ENCODE assay signal across 2 cellular contexts in the genomic region with DNA sequence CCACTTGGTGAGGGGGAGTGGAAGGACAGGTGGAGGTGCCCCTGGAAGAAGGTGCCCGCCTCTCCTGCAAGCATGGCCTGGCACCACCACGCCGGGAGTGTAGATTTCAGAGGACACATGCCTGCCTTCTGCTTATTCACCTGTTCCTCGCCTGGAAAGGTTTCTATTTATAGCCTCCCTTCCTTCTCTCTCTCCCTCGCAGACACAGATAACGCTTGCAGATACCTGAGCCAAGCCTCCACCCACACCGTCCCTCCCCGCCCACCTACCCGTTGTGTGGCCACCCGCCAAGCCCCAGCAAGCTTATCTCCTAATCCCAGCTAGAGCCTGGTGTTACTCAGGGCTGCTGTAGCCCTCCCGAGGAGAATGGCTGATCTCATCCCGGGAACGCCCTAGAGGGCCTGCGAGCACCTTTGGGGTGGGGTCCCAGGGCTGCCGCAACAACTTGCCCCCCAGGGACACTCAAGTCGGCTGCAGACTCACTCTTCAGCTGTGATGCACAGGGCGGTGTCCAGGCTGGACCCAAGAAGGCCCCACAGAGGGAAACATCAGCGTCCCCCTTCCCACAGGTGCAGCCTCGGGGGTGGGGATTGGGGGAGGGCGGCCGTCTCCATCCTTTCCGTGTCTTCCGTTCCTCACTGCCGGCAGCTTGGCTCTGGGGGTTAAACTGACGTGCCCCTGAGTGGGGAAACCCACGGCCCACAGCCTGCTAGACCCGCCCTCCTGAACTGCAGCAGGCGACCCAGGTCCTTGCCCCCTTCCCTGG.
TF ChIP-seq lines count a peak whose summit lies in the region.

No MANE protein-coding gene starts in this region.

TF ChIP-seq in HEK293, 187 proteins besides CTCF, POLR2A, EP300 and RAD21 (continues in another document):
- TF ChIP-seq, protein P1, sequence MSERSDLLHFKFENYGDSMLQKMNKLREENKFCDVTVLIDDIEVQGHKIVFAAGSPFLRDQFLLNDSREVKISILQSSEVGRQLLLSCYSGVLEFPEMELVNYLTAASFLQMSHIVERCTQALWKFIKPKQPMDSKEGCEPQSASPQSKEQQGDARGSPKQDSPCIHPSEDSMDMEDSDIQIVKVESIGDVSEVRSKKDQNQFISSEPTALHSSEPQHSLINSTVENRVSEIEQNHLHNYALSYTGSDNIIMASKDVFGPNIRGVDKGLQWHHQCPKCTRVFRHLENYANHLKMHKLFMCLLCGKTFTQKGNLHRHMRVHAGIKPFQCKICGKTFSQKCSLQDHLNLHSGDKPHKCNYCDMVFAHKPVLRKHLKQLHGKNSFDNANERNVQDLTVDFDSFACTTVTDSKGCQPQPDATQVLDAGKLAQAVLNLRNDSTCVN (tag by site-specific recombination; optimal IDR thresholded peaks at IDR 0.05): peak; percentile 10
- peak; percentile 57; the same call in 1 of the 2 replicates for TF ChIP-seq SP2 (tag by site-specific recombination; IDR thresholded peaks at IDR 0.05)
- TF ChIP-seq ZNF174 (tag by site-specific recombination; IDR thresholded peaks at IDR 0.05): no peak
- peak; percentile 74 for TF ChIP-seq IKZF3 (tag by site-specific recombination; IDR thresholded peaks at IDR 0.05)
- TF ChIP-seq ZBTB8A (tag by site-specific recombination; IDR thresholded peaks at IDR 0.05): peak; percentile 47; the same call in 1 of the 2 replicates
- 0 out of 2 replicates have a peak, but pooled peaks have one; percentile 17 for TF ChIP-seq ZNF843 (tag by site-specific recombination; IDR thresholded peaks at IDR 0.05)
- TF ChIP-seq KLF7 (tag by site-specific recombination; IDR thresholded peaks at IDR 0.05; ENCODE audit: borderline replicate concordance): peak; percentile 86
- 0 out of 2 replicates have a peak, but pooled peaks have one; percentile 27 for TF ChIP-seq ZXDB (tag by site-specific recombination; IDR thresholded peaks at IDR 0.05)
- TF ChIP-seq ZIC2 (tag by site-specific recombination; IDR thresholded peaks at IDR 0.05): peak; percentile 99
- TF ChIP-seq TCF7L2 (IDR thresholded peaks at IDR 0.05; ENCODE audit: borderline replicate concordance, low read depth, low read length): no peak
- peak; percentile 97 for TF ChIP-seq ZFHX2 (tag by site-specific recombination; conservative IDR thresholded peaks at IDR 0.05)
- peak; percentile 65 for TF ChIP-seq KLF16 (tag by site-specific recombination; IDR thresholded peaks at IDR 0.05)
- peak; percentile 29; the same call in 1 of the 2 replicates for TF ChIP-seq ZNF629 (tag by site-specific recombination; IDR thresholded peaks at IDR 0.05)
- TF ChIP-seq OVOL3 (tag by site-specific recombination; IDR thresholded peaks at IDR 0.05): no peak
- no peak for TF ChIP-seq ZNF248 (tag by site-specific recombination; IDR thresholded peaks at IDR 0.05)
- peak; percentile 71 for TF ChIP-seq GLIS2 (tag by site-specific recombination; IDR thresholded peaks at IDR 0.05)
- TF ChIP-seq, protein P2, sequence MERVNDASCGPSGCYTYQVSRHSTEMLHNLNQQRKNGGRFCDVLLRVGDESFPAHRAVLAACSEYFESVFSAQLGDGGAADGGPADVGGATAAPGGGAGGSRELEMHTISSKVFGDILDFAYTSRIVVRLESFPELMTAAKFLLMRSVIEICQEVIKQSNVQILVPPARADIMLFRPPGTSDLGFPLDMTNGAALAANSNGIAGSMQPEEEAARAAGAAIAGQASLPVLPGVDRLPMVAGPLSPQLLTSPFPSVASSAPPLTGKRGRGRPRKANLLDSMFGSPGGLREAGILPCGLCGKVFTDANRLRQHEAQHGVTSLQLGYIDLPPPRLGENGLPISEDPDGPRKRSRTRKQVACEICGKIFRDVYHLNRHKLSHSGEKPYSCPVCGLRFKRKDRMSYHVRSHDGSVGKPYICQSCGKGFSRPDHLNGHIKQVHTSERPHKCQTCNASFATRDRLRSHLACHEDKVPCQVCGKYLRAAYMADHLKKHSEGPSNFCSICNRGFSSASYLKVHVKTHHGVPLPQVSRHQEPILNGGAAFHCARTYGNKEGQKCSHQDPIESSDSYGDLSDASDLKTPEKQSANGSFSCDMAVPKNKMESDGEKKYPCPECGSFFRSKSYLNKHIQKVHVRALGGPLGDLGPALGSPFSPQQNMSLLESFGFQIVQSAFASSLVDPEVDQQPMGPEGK (tag by site-specific recombination; IDR thresholded peaks at IDR 0.05): peak; percentile 96
- peak; percentile 63; the same call in 1 of the 2 replicates for TF ChIP-seq SP7 (tag by site-specific recombination; IDR thresholded peaks at IDR 0.05)
- no peak for TF ChIP-seq ZNF48 (tag by site-specific recombination; IDR thresholded peaks at IDR 0.05)
- TF ChIP-seq, protein P3, sequence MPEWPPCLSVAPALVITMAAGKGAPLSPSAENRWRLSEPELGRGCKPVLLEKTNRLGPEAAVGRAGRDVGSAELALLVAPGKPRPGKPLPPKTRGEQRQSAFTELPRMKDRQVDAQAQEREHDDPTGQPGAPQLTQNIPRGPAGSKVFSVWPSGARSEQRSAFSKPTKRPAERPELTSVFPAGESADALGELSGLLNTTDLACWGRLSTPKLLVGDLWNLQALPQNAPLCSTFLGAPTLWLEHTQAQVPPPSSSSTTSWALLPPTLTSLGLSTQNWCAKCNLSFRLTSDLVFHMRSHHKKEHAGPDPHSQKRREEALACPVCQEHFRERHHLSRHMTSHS (tag by site-specific recombination; IDR thresholded peaks at IDR 0.05): no peak
- peak; percentile 99 for TF ChIP-seq KLF1 (tag by site-specific recombination; IDR thresholded peaks at IDR 0.05)
- peak; percentile 97 for TF ChIP-seq EGR2 (tag by site-specific recombination; IDR thresholded peaks at IDR 0.05; ENCODE audit: low read depth)
- TF ChIP-seq ZNF366 (tag by site-specific recombination; conservative IDR thresholded peaks at IDR 0.05): peak; percentile 41
- TF ChIP-seq ZEB2 (tag by site-specific recombination; IDR thresholded peaks at IDR 0.05): peak; percentile 48; the same call in 1 of the 2 replicates
- TF ChIP-seq, protein P4, sequence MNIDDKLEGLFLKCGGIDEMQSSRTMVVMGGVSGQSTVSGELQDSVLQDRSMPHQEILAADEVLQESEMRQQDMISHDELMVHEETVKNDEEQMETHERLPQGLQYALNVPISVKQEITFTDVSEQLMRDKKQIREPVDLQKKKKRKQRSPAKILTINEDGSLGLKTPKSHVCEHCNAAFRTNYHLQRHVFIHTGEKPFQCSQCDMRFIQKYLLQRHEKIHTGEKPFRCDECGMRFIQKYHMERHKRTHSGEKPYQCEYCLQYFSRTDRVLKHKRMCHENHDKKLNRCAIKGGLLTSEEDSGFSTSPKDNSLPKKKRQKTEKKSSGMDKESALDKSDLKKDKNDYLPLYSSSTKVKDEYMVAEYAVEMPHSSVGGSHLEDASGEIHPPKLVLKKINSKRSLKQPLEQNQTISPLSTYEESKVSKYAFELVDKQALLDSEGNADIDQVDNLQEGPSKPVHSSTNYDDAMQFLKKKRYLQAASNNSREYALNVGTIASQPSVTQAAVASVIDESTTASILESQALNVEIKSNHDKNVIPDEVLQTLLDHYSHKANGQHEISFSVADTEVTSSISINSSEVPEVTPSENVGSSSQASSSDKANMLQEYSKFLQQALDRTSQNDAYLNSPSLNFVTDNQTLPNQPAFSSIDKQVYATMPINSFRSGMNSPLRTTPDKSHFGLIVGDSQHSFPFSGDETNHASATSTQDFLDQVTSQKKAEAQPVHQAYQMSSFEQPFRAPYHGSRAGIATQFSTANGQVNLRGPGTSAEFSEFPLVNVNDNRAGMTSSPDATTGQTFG (tag by site-specific recombination; IDR thresholded peaks at IDR 0.05; ENCODE audit: borderline replicate concordance): no peak
- no peak for TF ChIP-seq ZNF510 (tag by site-specific recombination; IDR thresholded peaks at IDR 0.05; ENCODE audit: insufficient replicate concordance)
- TF ChIP-seq ZNF501 (tag by site-specific recombination; IDR thresholded peaks at IDR 0.05): no peak
- 0 out of 2 replicates have a peak, but pooled peaks have one; percentile 33 for TF ChIP-seq OSR2 (tag by site-specific recombination; IDR thresholded peaks at IDR 0.05)

TF ChIP-seq in HepG2, 621 proteins besides CTCF, POLR2A, EP300 and RAD21 (continues in another document):
- TF ChIP-seq, protein P5, sequence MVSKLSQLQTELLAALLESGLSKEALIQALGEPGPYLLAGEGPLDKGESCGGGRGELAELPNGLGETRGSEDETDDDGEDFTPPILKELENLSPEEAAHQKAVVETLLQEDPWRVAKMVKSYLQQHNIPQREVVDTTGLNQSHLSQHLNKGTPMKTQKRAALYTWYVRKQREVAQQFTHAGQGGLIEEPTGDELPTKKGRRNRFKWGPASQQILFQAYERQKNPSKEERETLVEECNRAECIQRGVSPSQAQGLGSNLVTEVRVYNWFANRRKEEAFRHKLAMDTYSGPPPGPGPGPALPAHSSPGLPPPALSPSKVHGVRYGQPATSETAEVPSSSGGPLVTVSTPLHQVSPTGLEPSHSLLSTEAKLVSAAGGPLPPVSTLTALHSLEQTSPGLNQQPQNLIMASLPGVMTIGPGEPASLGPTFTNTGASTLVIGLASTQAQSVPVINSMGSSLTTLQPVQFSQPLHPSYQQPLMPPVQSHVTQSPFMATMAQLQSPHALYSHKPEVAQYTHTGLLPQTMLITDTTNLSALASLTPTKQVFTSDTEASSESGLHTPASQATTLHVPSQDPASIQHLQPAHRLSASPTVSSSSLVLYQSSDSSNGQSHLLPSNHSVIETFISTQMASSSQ (IDR thresholded peaks at IDR 0.05; ENCODE audit: low read depth): no peak
- TF ChIP-seq, protein P5 (CRISPR knock-in tag; IDR thresholded peaks at IDR 0.05; ENCODE audit: borderline replicate concordance): 0 out of 2 replicates have a peak, but pooled peaks have one; percentile 10
- 0 out of 2 replicates have a peak, but pooled peaks have one; percentile 11 for TF ChIP-seq MYC (CRISPR knock-in tag; IDR thresholded peaks at IDR 0.05; ENCODE audit: borderline replicate concordance)
- TF ChIP-seq, protein P6, sequence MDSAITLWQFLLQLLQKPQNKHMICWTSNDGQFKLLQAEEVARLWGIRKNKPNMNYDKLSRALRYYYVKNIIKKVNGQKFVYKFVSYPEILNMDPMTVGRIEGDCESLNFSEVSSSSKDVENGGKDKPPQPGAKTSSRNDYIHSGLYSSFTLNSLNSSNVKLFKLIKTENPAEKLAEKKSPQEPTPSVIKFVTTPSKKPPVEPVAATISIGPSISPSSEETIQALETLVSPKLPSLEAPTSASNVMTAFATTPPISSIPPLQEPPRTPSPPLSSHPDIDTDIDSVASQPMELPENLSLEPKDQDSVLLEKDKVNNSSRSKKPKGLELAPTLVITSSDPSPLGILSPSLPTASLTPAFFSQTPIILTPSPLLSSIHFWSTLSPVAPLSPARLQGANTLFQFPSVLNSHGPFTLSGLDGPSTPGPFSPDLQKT (CRISPR knock-in tag; IDR thresholded peaks at IDR 0.05; ENCODE audit: borderline replicate concordance): no peak
- TF ChIP-seq, protein P7, sequence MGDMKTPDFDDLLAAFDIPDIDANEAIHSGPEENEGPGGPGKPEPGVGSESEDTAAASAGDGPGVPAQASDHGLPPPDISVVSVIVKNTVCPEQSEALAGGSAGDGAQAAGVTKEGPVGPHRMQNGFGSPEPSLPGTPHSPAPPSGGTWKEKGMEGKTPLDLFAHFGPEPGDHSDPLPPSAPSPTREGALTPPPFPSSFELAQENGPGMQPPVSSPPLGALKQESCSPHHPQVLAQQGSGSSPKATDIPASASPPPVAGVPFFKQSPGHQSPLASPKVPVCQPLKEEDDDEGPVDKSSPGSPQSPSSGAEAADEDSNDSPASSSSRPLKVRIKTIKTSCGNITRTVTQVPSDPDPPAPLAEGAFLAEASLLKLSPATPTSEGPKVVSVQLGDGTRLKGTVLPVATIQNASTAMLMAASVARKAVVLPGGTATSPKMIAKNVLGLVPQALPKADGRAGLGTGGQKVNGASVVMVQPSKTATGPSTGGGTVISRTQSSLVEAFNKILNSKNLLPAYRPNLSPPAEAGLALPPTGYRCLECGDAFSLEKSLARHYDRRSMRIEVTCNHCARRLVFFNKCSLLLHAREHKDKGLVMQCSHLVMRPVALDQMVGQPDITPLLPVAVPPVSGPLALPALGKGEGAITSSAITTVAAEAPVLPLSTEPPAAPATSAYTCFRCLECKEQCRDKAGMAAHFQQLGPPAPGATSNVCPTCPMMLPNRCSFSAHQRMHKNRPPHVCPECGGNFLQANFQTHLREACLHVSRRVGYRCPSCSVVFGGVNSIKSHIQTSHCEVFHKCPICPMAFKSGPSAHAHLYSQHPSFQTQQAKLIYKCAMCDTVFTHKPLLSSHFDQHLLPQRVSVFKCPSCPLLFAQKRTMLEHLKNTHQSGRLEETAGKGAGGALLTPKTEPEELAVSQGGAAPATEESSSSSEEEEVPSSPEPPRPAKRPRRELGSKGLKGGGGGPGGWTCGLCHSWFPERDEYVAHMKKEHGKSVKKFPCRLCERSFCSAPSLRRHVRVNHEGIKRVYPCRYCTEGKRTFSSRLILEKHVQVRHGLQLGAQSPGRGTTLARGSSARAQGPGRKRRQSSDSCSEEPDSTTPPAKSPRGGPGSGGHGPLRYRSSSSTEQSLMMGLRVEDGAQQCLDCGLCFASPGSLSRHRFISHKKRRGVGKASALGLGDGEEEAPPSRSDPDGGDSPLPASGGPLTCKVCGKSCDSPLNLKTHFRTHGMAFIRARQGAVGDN (CRISPR knock-in tag; IDR thresholded peaks at IDR 0.05): 0 out of 2 replicates have a peak, but pooled peaks have one; percentile 21
- TF ChIP-seq, protein P8, sequence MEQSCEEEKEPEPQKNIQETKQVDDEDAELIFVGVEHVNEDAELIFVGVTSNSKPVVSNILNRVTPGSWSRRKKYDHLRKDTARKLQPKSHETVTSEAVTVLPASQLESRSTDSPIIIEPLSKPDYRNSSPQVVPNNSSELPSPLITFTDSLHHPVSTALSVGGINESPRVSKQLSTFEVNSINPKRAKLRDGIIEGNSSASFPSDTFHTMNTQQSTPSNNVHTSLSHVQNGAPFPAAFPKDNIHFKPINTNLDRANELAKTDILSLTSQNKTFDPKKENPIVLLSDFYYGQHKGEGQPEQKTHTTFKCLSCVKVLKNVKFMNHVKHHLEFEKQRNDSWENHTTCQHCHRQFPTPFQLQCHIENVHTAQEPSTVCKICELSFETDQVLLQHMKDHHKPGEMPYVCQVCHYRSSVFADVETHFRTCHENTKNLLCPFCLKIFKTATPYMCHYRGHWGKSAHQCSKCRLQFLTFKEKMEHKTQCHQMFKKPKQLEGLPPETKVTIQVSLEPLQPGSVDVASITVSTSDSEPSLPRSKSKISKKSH (CRISPR knock-in tag; IDR thresholded peaks at IDR 0.05; ENCODE audit: borderline replicate concordance): no peak
- TF ChIP-seq, protein P9, sequence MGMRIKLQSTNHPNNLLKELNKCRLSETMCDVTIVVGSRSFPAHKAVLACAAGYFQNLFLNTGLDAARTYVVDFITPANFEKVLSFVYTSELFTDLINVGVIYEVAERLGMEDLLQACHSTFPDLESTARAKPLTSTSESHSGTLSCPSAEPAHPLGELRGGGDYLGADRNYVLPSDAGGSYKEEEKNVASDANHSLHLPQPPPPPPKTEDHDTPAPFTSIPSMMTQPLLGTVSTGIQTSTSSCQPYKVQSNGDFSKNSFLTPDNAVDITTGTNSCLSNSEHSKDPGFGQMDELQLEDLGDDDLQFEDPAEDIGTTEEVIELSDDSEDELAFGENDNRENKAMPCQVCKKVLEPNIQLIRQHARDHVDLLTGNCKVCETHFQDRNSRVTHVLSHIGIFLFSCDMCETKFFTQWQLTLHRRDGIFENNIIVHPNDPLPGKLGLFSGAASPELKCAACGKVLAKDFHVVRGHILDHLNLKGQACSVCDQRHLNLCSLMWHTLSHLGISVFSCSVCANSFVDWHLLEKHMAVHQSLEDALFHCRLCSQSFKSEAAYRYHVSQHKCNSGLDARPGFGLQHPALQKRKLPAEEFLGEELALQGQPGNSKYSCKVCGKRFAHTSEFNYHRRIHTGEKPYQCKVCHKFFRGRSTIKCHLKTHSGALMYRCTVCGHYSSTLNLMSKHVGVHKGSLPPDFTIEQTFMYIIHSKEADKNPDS (CRISPR knock-in tag; IDR thresholded peaks at IDR 0.05): no peak
